In genomic region chr18:23238651-23239349, GRCh38 we compare ENCODE assay signal across 10 cellular contexts.
A peak's percentile ranks its signal among the peaks of the same experiment; 100 is the strongest.
DNase-seq lines count a peak whose midpoint lies in the region; ATAC-seq and TF ChIP-seq lines count a peak whose summit lies in the region.
"Had no signal": no experiment of that assay in that cellular context is flagged by ENCODE, and none has a peak within 500 bp of the region (broad histone marks: within the 10 kb centered on the region; RNA-seq: fewer than 3 reads in every experiment).

No MANE protein-coding gene starts in this region.

- WGBS in GM23248 (ENCODE audit: low coverage in 1 of 2, low lambda C conversion rate in 2 of 2, missing lambda C conversion rate in 2 of 2), 2 experiments: 72 to 73% methylated on average over 12 of the region's 12 CpGs
- WGBS in smooth muscle cell (ENCODE audit: low lambda C conversion rate): 68% methylated on average over 12 of the region's 12 CpGs

- H4K20me1 ChIP-seq in GM23248 (ENCODE audit: insufficient read depth): no peaks in the 10 kb centered on the region
- H4K20me1 ChIP-seq in smooth muscle cell (ENCODE audit: low read depth): no peaks in the 10 kb centered on the region

- no peaks in the 10 kb centered on the region for H3K9me2 ChIP-seq in GM23248 (ENCODE audit: insufficient read depth)

- H2AFZ ChIP-seq in GM23248 (no peak overlapping the region), smooth muscle cell (ENCODE audit: low read depth) (no peak overlapping the region)

- H3K9me3 ChIP-seq in GM23248 (ENCODE audit: low read depth) (no peaks in the 10 kb centered on the region), smooth muscle cell (replicated peaks; ENCODE audit: low read depth) (no peaks in the 10 kb centered on the region)

- H3K4me1 ChIP-seq in GM23248 (ENCODE audit: insufficient read depth) (peaks cover 19% of the 10 kb centered on the region), smooth muscle cell (ENCODE audit: low read depth) (peaks cover 6% of the 10 kb centered on the region)

- peaks cover 57% of the 10 kb centered on the region for H3K36me3 Mint-ChIP-seq in activated T-helper 2 cell treated with anti-CD3 and anti-CD28 coated beads, Interferon-gamma antibody, Interleukin-2, Interleukin-4, amounts not matched to agents 10 μg/mL and 5 μg/mL and 100 μg/mL, durations not matched to agents 14 hours and 24 hours and 36 hours (ENCODE audit: low read depth)

- H3F3A ChIP-seq in GM23248 (ENCODE audit: insufficient read depth) (peaks cover 14% of the 10 kb centered on the region), smooth muscle cell (ENCODE audit: low read depth) (peaks cover 4% of the 10 kb centered on the region)

- H3K4me2 ChIP-seq in GM23248 (ENCODE audit: unreplicated experiment) (peak overlapping the region; percentile 83), smooth muscle cell (peak overlapping the region; percentile 12)

- peak; percentile 37 for DNase-seq in GM23248
- no peak for DNase-seq in activated T-helper 2 cell treated with anti-CD3 and anti-CD28 coated beads, Interferon-gamma antibody, Interleukin-2, Interleukin-4, amounts not matched to agents 10 μg/mL and 5 μg/mL and 100 μg/mL, durations not matched to agents 14 hours and 24 hours and 36 hours (ENCODE audit: low spot score)
- no peak for DNase-seq in left ventricle myocardium superior
- DNase-seq in smooth muscle cell (lab: John Stamatoyannopoulos, UW; ENCODE audit: unreplicated experiment): no peak
- no peak for DNase-seq in RKO (ENCODE audit: low spot score)
- DNase-seq: occipital lobe, OCI-M1 had no signal

- ATAC-seq in left ventricle myocardium superior: peak; percentile 21
- ATAC-seq in GM19035 (IDR thresholded peaks at IDR 0.05; ENCODE audit: unreplicated experiment): no peak
- ATAC-seq in HG02571 (IDR thresholded peaks at IDR 0.05; ENCODE audit: unreplicated experiment): no peak
- ATAC-seq in HG02610 (IDR thresholded peaks at IDR 0.05; ENCODE audit: unreplicated experiment): no peak

- H3K79me2 ChIP-seq in GM23248 (ENCODE audit: insufficient read depth) (no peaks in the 10 kb centered on the region), smooth muscle cell (ENCODE audit: low read depth) (no peaks in the 10 kb centered on the region)

- 0 out of 2 replicates have a peak overlapping the region, but pooled peaks have one; percentile 60 for H3K4me3 ChIP-seq in GM23248
- no peak overlapping the region for H3K4me3 ChIP-seq in smooth muscle cell

- H3K27ac Mint-ChIP-seq in activated T-helper 2 cell treated with anti-CD3 and anti-CD28 coated beads, Interferon-gamma antibody, Interleukin-2, Interleukin-4, amounts not matched to agents 10 μg/mL and 5 μg/mL and 100 μg/mL, durations not matched to agents 14 hours and 24 hours and 36 hours: peak overlapping the region; percentile 85

- H3K9ac ChIP-seq in GM23248 (peak overlapping the region; percentile 66; the same call in 1 of the 2 replicates), smooth muscle cell (ENCODE audit: low read depth) (no peak overlapping the region)

- H3K27ac ChIP-seq in GM23248 (peak overlapping the region; percentile 68), smooth muscle cell (ENCODE audit: low read depth) (no peak overlapping the region)

- H3K27me3 ChIP-seq in GM23248 (replicated peaks; ENCODE audit: insufficient read depth) (no peaks in the 10 kb centered on the region), smooth muscle cell (ENCODE audit: low read depth) (no peaks in the 10 kb centered on the region)

- H3K4me1 Mint-ChIP-seq in activated T-helper 2 cell treated with anti-CD3 and anti-CD28 coated beads, Interferon-gamma antibody, Interleukin-2, Interleukin-4, amounts not matched to agents 10 μg/mL and 5 μg/mL and 100 μg/mL, durations not matched to agents 14 hours and 24 hours and 36 hours (ENCODE audit: low read depth): peaks cover 52% of the 10 kb centered on the region

- in situ Hi-C loops in GM23248 (cut with MboI): loop anchor here (10.0 kb wide), 1 partner anchor 116 kb away; no protein-coding TSS in a partner anchor

- H3K27me3 Mint-ChIP-seq in activated T-helper 2 cell treated with anti-CD3 and anti-CD28 coated beads, Interferon-gamma antibody, Interleukin-2, Interleukin-4, amounts not matched to agents 10 μg/mL and 5 μg/mL and 100 μg/mL, durations not matched to agents 14 hours and 24 hours and 36 hours (ENCODE audit: low read depth): no peaks in the 10 kb centered on the region

- intact Hi-C loops in activated T-helper 2 cell treated with anti-CD3 and anti-CD28 coated beads, Interferon-gamma antibody, Interleukin-2, Interleukin-4, amounts not matched to agents 10 μg/mL and 5 μg/mL and 100 μg/mL, durations not matched to agents 14 hours and 24 hours and 36 hours (cut with micrococcal nuclease): loop anchor here (10.0 kb wide), 2 partner anchors 164 to 304 kb away; partner anchors contain the start of gene RBBP8
- intact Hi-C loops in left ventricle myocardium superior (cut with micrococcal nuclease): no loop called here

- no peak for TF ChIP-seq CTCF in smooth muscle cell (IDR thresholded peaks at IDR 0.05; ENCODE audit: borderline replicate concordance, insufficient read depth, poor library complexity, severe bottlenecking)

- H3K4me3 Mint-ChIP-seq in activated T-helper 2 cell treated with anti-CD3 and anti-CD28 coated beads, Interferon-gamma antibody, Interleukin-2, Interleukin-4, amounts not matched to agents 10 μg/mL and 5 μg/mL and 100 μg/mL, durations not matched to agents 14 hours and 24 hours and 36 hours (ENCODE audit: low read depth): peak overlapping the region; percentile 59

- no peaks in the 10 kb centered on the region for H3K9me3 Mint-ChIP-seq in activated T-helper 2 cell treated with anti-CD3 and anti-CD28 coated beads, Interferon-gamma antibody, Interleukin-2, Interleukin-4, amounts not matched to agents 10 μg/mL and 5 μg/mL and 100 μg/mL, durations not matched to agents 14 hours and 24 hours and 36 hours

- no peaks in the 10 kb centered on the region for H3K36me3 ChIP-seq in GM23248 (ENCODE audit: low read depth)
- H3K36me3 ChIP-seq in smooth muscle cell (ENCODE audit: low read depth): no peaks in the 10 kb centered on the region
